ENCODE assay signal across 15 cellular contexts in genomic region chr1:186799689-186800054, GRCh38. TPM values are rescaled to one million over a fixed set of nuclear protein-coding genes. Genes with fewer than 3 reads are reported as not detected.
DNase-seq lines count a peak whose midpoint lies in the region; ATAC-seq and TF ChIP-seq lines count a peak whose summit lies in the region.
"Had no signal": no experiment of that assay in that cellular context is flagged by ENCODE, and none has a peak within 500 bp of the region (broad histone marks: within the 10 kb centered on the region; RNA-seq: fewer than 3 reads in every experiment).

No MANE protein-coding gene starts in this region.

- H3K4me3 ChIP-seq in MM.1S (ENCODE audit: low read length) (no peak overlapping the region), left lung (no peak overlapping the region), MG63 (no peak overlapping the region)
- H3K4me3 ChIP-seq: SJCRH30 had no signal

- H3K9me3 ChIP-seq in MM.1S (replicated peaks; ENCODE audit: insufficient read depth, low read length) (no peaks in the 10 kb centered on the region), left lung (no peaks in the 10 kb centered on the region), MG63 (no peaks in the 10 kb centered on the region; the same call in 1 of the 2 replicates)
- H3K9me3 ChIP-seq: SJCRH30 had no signal

- peak overlapping the region; percentile 15; the same call in 1 of the 2 replicates for H3K9ac ChIP-seq in MM.1S (ENCODE audit: low read length)

- peaks cover 15% of the 10 kb centered on the region for H3F3A ChIP-seq in MM.1S (ENCODE audit: insufficient read depth, low read length)

- TF ChIP-seq CTCF in MM.1S (IDR thresholded peaks at IDR 0.05; ENCODE audit: low read length) (no peak), left lung (IDR thresholded peaks at IDR 0.05) (no peak)

- DNase-seq in MM.1S (peak; percentile 56), left lung (no peak), posterior vena cava (ENCODE audit: low spot score) (no peak), Ammon's horn (ENCODE audit: low spot score) (no peak), MG63 (no peak)
- DNase-seq: activated T-cell treated with anti-CD3 and anti-CD28 coated beads, Interleukin-2, amount 50 U/mL, for 1 hour; CD8-positive, alpha-beta T cell; endodermal cell; NCI-H526; SJCRH30; stimulated activated CD4-positive, alpha-beta T cell treated with anti-CD3 and anti-CD28 coated beads, Interleukin-12 subunit alpha, Interleukin-12 subunit beta, amount 100 ng/mL, for 4 hours had no signal

- peak overlapping the region; percentile 25 for H3K4me2 ChIP-seq in MM.1S (ENCODE audit: low read depth, low read length)

- intact Hi-C loops in left lung (cut with DNase I) (no loop called here), posterior vena cava (cut with DNase I) (no loop called here)

- H3K36me3 ChIP-seq in MM.1S (replicated peaks; ENCODE audit: insufficient read depth, low read length) (no peaks in the 10 kb centered on the region), left lung (no peaks in the 10 kb centered on the region), MG63 (no peaks in the 10 kb centered on the region)
- H3K36me3 ChIP-seq: SJCRH30 had no signal

- no peaks in the 10 kb centered on the region for H3K9me2 ChIP-seq in MM.1S (replicated peaks; ENCODE audit: insufficient read depth, low read length)

- peaks cover 42% of the 10 kb centered on the region for H3K4me1 ChIP-seq in MM.1S (ENCODE audit: low read length)
- H3K4me1 ChIP-seq in left lung, result no peaks in the 10 kb centered on the region
- H3K4me1 ChIP-seq: SJCRH30 had no signal

- no peaks in the 10 kb centered on the region for H3K79me2 ChIP-seq in MM.1S (ENCODE audit: low read length)

- peak overlapping the region; percentile 63 for H2AFZ ChIP-seq in MM.1S (ENCODE audit: low read length)

- ATAC-seq in GM18873 (IDR thresholded peaks at IDR 0.05; ENCODE audit: low FRiP score, unreplicated experiment) (peak; percentile 96), GM21526 (IDR thresholded peaks at IDR 0.05; ENCODE audit: low FRiP score, unreplicated experiment) (peak; percentile 97), HG03045 (IDR thresholded peaks at IDR 0.05; ENCODE audit: unreplicated experiment) (peak; percentile 98), left lung (no peak)
- ATAC-seq: CD8-positive, alpha-beta T cell; WTC11 had no signal

- H3K27ac ChIP-seq in MM.1S (ENCODE audit: low read length) (peak overlapping the region; percentile 70), left lung (no peak overlapping the region)
- H3K27ac ChIP-seq: SJCRH30 had no signal

- H4K20me1 ChIP-seq in MM.1S (ENCODE audit: insufficient read depth, low read length), result no peaks in the 10 kb centered on the region

- H3K27me3 ChIP-seq in MM.1S (replicated peaks; ENCODE audit: insufficient read depth, low read length), result no peaks in the 10 kb centered on the region
- H3K27me3 ChIP-seq in left lung, result no peaks in the 10 kb centered on the region
- H3K27me3 ChIP-seq in MG63, result no peaks in the 10 kb centered on the region
- H3K27me3 ChIP-seq: SJCRH30 had no signal

RNA-seq across cellular contexts. Expression of gene PLA2G4A, which starts 29.1 kb away (rescaled TPM):
- total RNA-seq in left lung (10 to 100 TPM; 10.5 to 11.7 TPM), posterior vena cava (10 to 100 TPM; 18.4 to 18.6 TPM)
- total RNA-seq in MG63 (2014; rRNA removed; shearing (Covaris generic); ENCODE audit: low replicate concordance), result 14.7 and 23.1 TPM in 2 replicates
- total RNA-seq: CD8-positive, alpha-beta T cell; SJCRH30 had no signal
